1 cellular context compared by ENCODE assay signal in the genomic region with DNA sequence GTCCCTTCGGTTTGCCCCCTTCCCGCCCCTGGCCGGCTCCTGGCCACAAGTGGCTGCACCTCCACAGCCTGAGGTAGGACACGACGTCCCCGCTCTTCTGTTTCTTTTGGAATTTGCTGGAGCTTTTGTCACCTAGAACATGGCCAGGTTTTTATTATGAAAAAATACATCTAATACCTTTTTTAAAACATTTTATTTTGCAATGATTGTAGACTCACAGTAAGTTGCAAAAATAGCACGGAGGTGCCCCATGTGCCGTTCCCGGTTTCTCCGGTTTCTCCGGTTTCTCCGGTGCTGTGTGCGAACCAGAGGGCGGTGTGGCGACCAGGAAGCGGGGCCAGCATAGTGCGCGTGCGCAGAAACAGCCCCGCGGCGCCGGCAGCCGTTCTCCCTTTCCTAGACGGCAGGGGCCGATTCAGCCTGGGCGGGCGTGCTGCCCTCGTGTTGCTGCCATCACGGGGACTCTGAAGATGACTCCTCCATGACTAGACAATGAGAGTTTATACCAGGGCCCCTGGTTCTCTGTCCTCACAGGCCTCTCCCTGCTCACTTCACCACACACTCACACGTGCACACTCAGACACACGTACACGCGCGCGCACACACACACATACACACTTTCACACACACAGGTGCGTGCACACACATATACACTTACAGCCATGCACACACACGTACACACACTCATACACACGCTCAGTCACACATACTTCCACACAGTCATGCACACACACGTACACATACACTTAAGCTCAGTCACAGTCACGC.
TF ChIP-seq lines count a peak whose summit lies in the region.

No MANE protein-coding gene starts in this region.

TF ChIP-seq in liver, 16 proteins besides CTCF, POLR2A, EP300 and RAD21 (continued from another document):
- TF ChIP-seq ATF3 (IDR thresholded peaks at IDR 0.05) (no peak), FOXA2 (IDR thresholded peaks at IDR 0.05) (no peak)
TF ChIP-seq in liver: peak in this region for 0.
